Comparison of ENCODE assay signal across 11 cellular contexts in genomic region chr15:74777769-74778598, GRCh38. TPM values are rescaled to one million over a fixed set of nuclear protein-coding genes. Genes with fewer than 3 reads are reported as not detected.
DNase-seq lines count a peak whose midpoint lies in the region; ATAC-seq and TF ChIP-seq lines count a peak whose summit lies in the region.
"Had no signal": no experiment of that assay in that cellular context is flagged by ENCODE, and none has a peak within 500 bp of the region (broad histone marks: within the 10 kb centered on the region; RNA-seq: fewer than 3 reads in every experiment).

No MANE protein-coding gene starts in this region.

- no peak for TF ChIP-seq POLR2A in stomach (IDR thresholded peaks at IDR 0.05)

- H3K27ac ChIP-seq in endodermal cell (ENCODE audit: low read depth, low read length) (peak overlapping the region; percentile 38), stomach (peak overlapping the region in 4 of 5 donors; percentile 57 to 95 (median 75))

- WGBS in endodermal cell (ENCODE audit: insufficient coverage in 1 of 2, insufficient read length in 1 of 2), 2 experiments, result 85 to 88% methylated on average over 5 to 6 of the region's 6 CpGs
- WGBS in stomach, 5 donors, result 83 to 94% (median 89%) methylated on average over 6 of the region's 6 CpGs

- peaks cover 17% of the 10 kb centered on the region for H3K36me3 Mint-ChIP-seq in activated naive CD4-positive, alpha-beta T cell treated with anti-CD3 and anti-CD28 coated beads for 36 hours (ENCODE audit: low read depth)
- no peaks in the 10 kb centered on the region for H3K36me3 Mint-ChIP-seq in endodermal cell (ENCODE audit: low read depth)

- peaks cover 72% of the 10 kb centered on the region for H3K4me1 Mint-ChIP-seq in activated naive CD4-positive, alpha-beta T cell treated with anti-CD3 and anti-CD28 coated beads for 36 hours (ENCODE audit: low read depth)
- peaks cover 42% of the 10 kb centered on the region for H3K4me1 Mint-ChIP-seq in endodermal cell

- no peaks in the 10 kb centered on the region for H3K36me3 ChIP-seq in endodermal cell (ENCODE audit: control insufficient read depth, insufficient read depth, low read length)
- H3K36me3 ChIP-seq in stomach, result no peaks in the 10 kb centered on the region

- TF ChIP-seq EP300 in stomach (IDR thresholded peaks at IDR 0.05), result no peak

- H3K9me3 ChIP-seq in endodermal cell (ENCODE audit: control insufficient read depth, low read length) (no peaks in the 10 kb centered on the region), stomach (no peaks in the 10 kb centered on the region)

- H3K4me1 ChIP-seq in endodermal cell (ENCODE audit: control insufficient read depth, insufficient read depth, low read length), result peaks cover 18% of the 10 kb centered on the region
- peaks cover 29 to 71% (median 49%) of the 10 kb centered on the region in 4 donors for H3K4me1 ChIP-seq in stomach

- peak; percentile 19 for DNase-seq in activated naive CD4-positive, alpha-beta T cell treated with anti-CD3 and anti-CD28 coated beads for 36 hours
- no peak for DNase-seq in activated naive CD4-positive, alpha-beta T cell (lab: John Stamatoyannopoulos, UW)
- DNase-seq in MV-4-11 (lab: John Stamatoyannopoulos, UW) (peak; percentile 36), endodermal cell (no peak), stomach (no peak), hippocampal formation (lab: John Stamatoyannopoulos, UW) (no peak)
- DNase-seq: NCI-H1092, SHP77 treated with DMSO at 0.1 percent for 48 hours had no signal

- H3K4me3 Mint-ChIP-seq in activated naive CD4-positive, alpha-beta T cell treated with anti-CD3 and anti-CD28 coated beads for 36 hours, result peak overlapping the region; percentile 90
- no peak overlapping the region for H3K4me3 Mint-ChIP-seq in endodermal cell

- no peak for TF ChIP-seq CTCF in endodermal cell (conservative IDR thresholded peaks at IDR 0.05)
- TF ChIP-seq CTCF in stomach (IDR thresholded peaks at IDR 0.05), result no peak

- no peaks in the 10 kb centered on the region for H3K27me3 Mint-ChIP-seq in activated naive CD4-positive, alpha-beta T cell treated with anti-CD3 and anti-CD28 coated beads for 36 hours (ENCODE audit: low read depth)
- H3K27me3 Mint-ChIP-seq in endodermal cell (ENCODE audit: insufficient read depth), result peaks cover 16% of the 10 kb centered on the region

- intact Hi-C loops in activated naive CD4-positive, alpha-beta T cell treated with anti-CD3 and anti-CD28 coated beads for 36 hours (cut with micrococcal nuclease), result loop anchor here (1.0 to 2.0 kb wide), 3 partner anchors 10 to 395 kb away; partner anchors contain the start of gene COX5A
- intact Hi-C loops in stomach (cut with DNase I; ENCODE audit: low total_unique reads), result no loop called here

- H3K27me3 ChIP-seq in endodermal cell (ENCODE audit: control insufficient read depth, insufficient read depth, low read length, poor library complexity, severe bottlenecking), result no peaks in the 10 kb centered on the region
- H3K27me3 ChIP-seq in stomach, result no peaks in the 10 kb centered on the region

- ATAC-seq in GM21619 (IDR thresholded peaks at IDR 0.05; ENCODE audit: unreplicated experiment) (no peak), GM19395 (IDR thresholded peaks at IDR 0.05; ENCODE audit: unreplicated experiment) (no peak)

- no peak overlapping the region for H3K4me3 ChIP-seq in endodermal cell (ENCODE audit: low read length)
- H3K4me3 ChIP-seq in stomach, result no peak overlapping the region

- no peak overlapping the region for H3K9ac ChIP-seq in endodermal cell (ENCODE audit: extremely low read depth, low read length, poor library complexity, severe bottlenecking)

- H3K27ac Mint-ChIP-seq in activated naive CD4-positive, alpha-beta T cell treated with anti-CD3 and anti-CD28 coated beads for 36 hours, result peak overlapping the region; percentile 96
- H3K27ac Mint-ChIP-seq in endodermal cell, result peak overlapping the region; percentile 27

- no peaks in the 10 kb centered on the region for H3K9me3 Mint-ChIP-seq in activated naive CD4-positive, alpha-beta T cell treated with anti-CD3 and anti-CD28 coated beads for 36 hours
- H3K9me3 Mint-ChIP-seq in endodermal cell, result no peaks in the 10 kb centered on the region

- CTCF ChIA-PET in activated naive CD4-positive, alpha-beta T cell treated with anti-CD3 and anti-CD28 coated beads for 36 hours (lab: Charles Lee), result interaction anchor here (0.7 to 29.5 kb wide), 11 partner anchors 1 to 161 kb away, joined by 3 to 1193 read pairs (median 6); partner anchors contain the start of gene CSK

RNA-seq across cellular contexts. Expression of gene CSK, which starts 3.9 kb away (rescaled TPM):
- total RNA-seq in activated naive CD4-positive, alpha-beta T cell treated with anti-CD3 and anti-CD28 coated beads for 36 hours, result 100 to 1,000 TPM; 272 to 282 TPM
- 10 to 100 TPM; 64.3 to 68.5 TPM for total RNA-seq in endodermal cell
- polyA plus RNA-seq in endodermal cell (2013, experiment 1 of 2), result 47.2 TPM
- 45.1 TPM for polyA plus RNA-seq in endodermal cell (2013, experiment 2 of 2)
- 10 to 100 TPM; 15.2 to 61.0 (median 20.7) TPM for total RNA-seq in stomach
- polyA plus RNA-seq in stomach, result 10 to 100 TPM; 21.8 to 33.4 (median 26.2) TPM

RNA-seq across cellular contexts. Expression of gene CYP1A2, which starts 29.3 kb away (rescaled TPM):
- not detected for total RNA-seq in activated naive CD4-positive, alpha-beta T cell treated with anti-CD3 and anti-CD28 coated beads for 36 hours
- total RNA-seq in endodermal cell (not detected), stomach (not detected)
- not detected for polyA plus RNA-seq in endodermal cell (2013, experiment 1 of 2)
- polyA plus RNA-seq in endodermal cell (2013, experiment 2 of 2), result not detected
- not detected for polyA plus RNA-seq in stomach
- total RNA-seq: renal cortical epithelial cell had no signal

RNA-seq across cellular contexts. Expression of gene LMAN1L, which starts 34.7 kb away (rescaled TPM):
- total RNA-seq in activated naive CD4-positive, alpha-beta T cell treated with anti-CD3 and anti-CD28 coated beads for 36 hours, result not detected
- not detected for total RNA-seq in endodermal cell
- polyA plus RNA-seq in endodermal cell (2013, experiment 1 of 2), result not detected
- polyA plus RNA-seq in endodermal cell (2013, experiment 2 of 2), result not detected
- 10 to 100 TPM in 1 of 5 donors, 1 to 10 TPM in 1, not detected in 3; 5.9 to 83.5 TPM for total RNA-seq in stomach
- polyA plus RNA-seq in stomach, result not detected
- total RNA-seq: renal cortical epithelial cell had no signal

RNA-seq across cellular contexts. Expression of gene CPLX3, which starts 48.4 kb away (rescaled TPM):
- not detected for total RNA-seq in activated naive CD4-positive, alpha-beta T cell treated with anti-CD3 and anti-CD28 coated beads for 36 hours
- total RNA-seq in endodermal cell (not detected), stomach (10 to 100 TPM in 2 of 5 donors, not detected in 3; 37.5 to 57.8 TPM)
- 0.25 TPM for polyA plus RNA-seq in endodermal cell (2013, experiment 1 of 2)
- polyA plus RNA-seq in endodermal cell (2013, experiment 2 of 2), result 0.17 TPM
- 1 to 10 TPM in 1 of 3 donors, under 1 TPM in 1, not detected in 1; 0.61 to 1.4 TPM for polyA plus RNA-seq in stomach
- total RNA-seq: renal cortical epithelial cell had no signal

RNA-seq across cellular contexts. Expression of gene CYP1A1, which starts 52.7 kb away (rescaled TPM):
- total RNA-seq in activated naive CD4-positive, alpha-beta T cell treated with anti-CD3 and anti-CD28 coated beads for 36 hours, result under 1 TPM; 0.12 to 0.37 TPM
- total RNA-seq in endodermal cell (not detected), stomach (under 1 TPM in 3 of 5 donors, not detected in 2; 0.37 to 0.58 (median 0.43) TPM)
- 0.21 TPM for polyA plus RNA-seq in endodermal cell (2013, experiment 1 of 2)
- polyA plus RNA-seq in endodermal cell (2013, experiment 2 of 2), result 0.21 TPM
- polyA plus RNA-seq in stomach, result under 1 TPM in 1 of 3 donors, not detected in 2; 0.20 TPM
- total RNA-seq: renal cortical epithelial cell had no signal

Comparison
In these comparisons a context has a peak if more than half of its experiments do, and no peak if none do; other contexts are left out.
1. DNase-seq: peak in activated naive CD4-positive, alpha-beta T cell treated with anti-CD3 and anti-CD28 coated beads for 36 hours (single experiment) and MV-4-11 (single experiment); none in activated naive CD4-positive, alpha-beta T cell (0 of 4), endodermal cell (single experiment), stomach (single experiment) and hippocampal formation (0 of 2).